1 cellular context compared by ENCODE assay signal in genomic region chr20:40689943-40690835, GRCh38.
A peak's percentile ranks its signal among the peaks of the same experiment; 100 is the strongest.
TF ChIP-seq lines count a peak whose summit lies in the region.

No MANE protein-coding gene starts in this region.

TF ChIP-seq in SK-N-SH, 30 proteins besides CTCF, POLR2A, EP300 and RAD21 (continued from another document):
- TF ChIP-seq ZBTB33 (IDR thresholded peaks at IDR 0.05; ENCODE audit: borderline replicate concordance, low read depth) (no peak), USF2 (IDR thresholded peaks at IDR 0.05; ENCODE audit: borderline replicate concordance, low read depth, low read length) (no peak), SMC3 (IDR thresholded peaks at IDR 0.05; ENCODE audit: low read depth, low read length) (peak; percentile 86), ELF1 (IDR thresholded peaks at IDR 0.05) (no peak), RFX5 (IDR thresholded peaks at IDR 0.05; ENCODE audit: low read length) (no peak), NRF1 (IDR thresholded peaks at IDR 0.05; ENCODE audit: low read depth, low read length) (no peak), RXRA (IDR thresholded peaks at IDR 0.05; ENCODE audit: borderline replicate concordance, low read depth) (no peak), YY1 (IDR thresholded peaks at IDR 0.05; ENCODE audit: low read depth) (no peak), IRF3 (IDR thresholded peaks at IDR 0.05; ENCODE audit: low read depth, low read length) (no peak), TCF12 (IDR thresholded peaks at IDR 0.05) (no peak), NFIC (IDR thresholded peaks at IDR 0.05; ENCODE audit: borderline replicate concordance) (no peak), REST (IDR thresholded peaks at IDR 0.05; ENCODE audit: low read depth, low read length) (no peak), GATA2 (CRISPR knock-in tag; IDR thresholded peaks at IDR 0.05) (no peak), TEAD4 (IDR thresholded peaks at IDR 0.05; ENCODE audit: borderline replicate concordance, insufficient read depth) (no peak), MXI1 (IDR thresholded peaks at IDR 0.05; ENCODE audit: low read depth, low read length) (no peak)
